Comparison of ENCODE assay signal across 8 cellular contexts in the genomic region with DNA sequence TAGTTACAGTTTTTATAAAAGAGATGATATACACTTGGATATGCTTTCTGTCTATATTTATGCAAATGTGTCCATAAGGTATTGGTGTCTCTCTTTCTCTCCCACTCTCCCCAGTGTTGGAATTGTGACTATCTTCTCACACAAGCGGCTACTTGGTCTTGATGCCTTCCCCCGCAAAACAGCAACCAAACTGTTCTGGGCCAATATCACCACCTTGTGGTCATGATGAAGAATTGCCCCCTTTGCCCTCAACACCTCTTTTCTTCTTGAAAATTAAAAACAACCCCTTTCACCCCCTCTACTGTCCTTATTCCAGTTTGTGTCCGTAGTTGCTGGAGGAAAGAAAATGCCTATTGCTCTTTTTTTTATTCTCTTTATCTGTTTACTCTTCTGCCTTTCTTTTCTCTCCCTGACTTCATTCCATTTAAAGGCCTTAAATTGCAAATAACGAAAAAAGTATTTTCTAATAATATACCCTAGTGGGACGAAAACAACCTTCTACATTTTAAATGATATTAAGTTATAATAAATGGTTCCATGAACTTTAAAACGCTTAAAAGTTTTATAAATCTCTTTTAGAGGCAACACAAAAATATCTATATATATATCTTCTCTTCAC.
DNase-seq lines count a peak whose midpoint lies in the region; ATAC-seq, FAIRE-seq and TF ChIP-seq lines count a peak whose summit lies in the region.

No MANE protein-coding gene starts in this region.

- 23% methylated on average over 6 of the region's 6 CpGs for WGBS in HepG2 (ENCODE audit: low lambda C conversion rate)

- H3K27ac ChIP-seq in HepG2 (ENCODE audit: extremely low read length, insufficient read depth, low read length) = no peak overlapping the region

- H3K36me3 ChIP-seq in HepG2 (replicated peaks in 1 of 2; ENCODE audit: control insufficient read depth in 1 of 2, insufficient read depth in 2 of 2, low read length in 2 of 2) = no peaks in the 10 kb centered on the region

- peak overlapping the region; percentile 76 for H3K27ac Mint-ChIP-seq in activated CD8-positive, alpha-beta T cell treated with anti-CD3 and anti-CD28 coated beads, Interleukin-2, amount 10 ng/mL, durations not matched to agents 7 days and 5 days

- DNase-seq in A172 (ENCODE audit: low spot score) (peak; percentile 23), ELR (ENCODE audit: low read depth) (peak; percentile 28), NCI-H146 (lab: John Stamatoyannopoulos, UW) (peak; percentile 21), HepG2 (ENCODE audit: low spot score) (peak; percentile 11), DMS153 (lab: John Stamatoyannopoulos, UW) (no peak)
- peak; percentile 76 for DNase-seq in activated CD8-positive, alpha-beta T cell treated with anti-CD3 and anti-CD28 coated beads, Interleukin-2, amount 10 ng/mL, durations not matched to agents 7 days and 5 days

- H3K4me2 ChIP-seq in HepG2 (ENCODE audit: low read depth, low read length) = no peak overlapping the region

- FAIRE-seq in HepG2 (lab: Jason Lieb, UNC) = no peak

- ATAC-seq in activated CD8-positive, alpha-beta T cell treated with anti-CD3 and anti-CD28 coated beads, Interleukin-2, amount 10 ng/mL, durations not matched to agents 7 days and 5 days = peak; percentile 45
- no peak for ATAC-seq in HepG2
- no peak for ATAC-seq in HG03457 (IDR thresholded peaks at IDR 0.05; ENCODE audit: unreplicated experiment)
- ATAC-seq in HG03139 (IDR thresholded peaks at IDR 0.05; ENCODE audit: unreplicated experiment) = no peak

- no peaks in the 10 kb centered on the region for H3K9me3 Mint-ChIP-seq in activated CD8-positive, alpha-beta T cell treated with anti-CD3 and anti-CD28 coated beads, Interleukin-2, amount 10 ng/mL, durations not matched to agents 7 days and 5 days (ENCODE audit: insufficient read depth)

- no TSS peak for BruUV-seq in HepG2 (replicated peaks; lab: Mats Ljungman, UMichigan)

- no peak overlapping the region for H2AFZ ChIP-seq in HepG2 (ENCODE audit: low read length)

- H3K4me3 ChIP-seq in HepG2 (replicated peaks in 1 of 3; ENCODE audit: insufficient read depth in 1 of 3, low read depth in 2 of 3, low read length in 3 of 3) = no peak overlapping the region

- H3K79me2 ChIP-seq in HepG2 (ENCODE audit: insufficient read depth, low read length) = no peaks in the 10 kb centered on the region

- no peaks in the 10 kb centered on the region for H4K20me1 ChIP-seq in HepG2 (ENCODE audit: insufficient read depth, low read length)

- H3K9ac ChIP-seq in HepG2 (ENCODE audit: insufficient read depth, low read depth, low read length) = no peak overlapping the region

- H3K4me1 Mint-ChIP-seq in activated CD8-positive, alpha-beta T cell treated with anti-CD3 and anti-CD28 coated beads, Interleukin-2, amount 10 ng/mL, durations not matched to agents 7 days and 5 days (ENCODE audit: low read depth) = peaks cover 96% of the 10 kb centered on the region

- no peaks in the 10 kb centered on the region for H3K4me1 ChIP-seq in HepG2 (ENCODE audit: insufficient read depth, low read length)

- POLR2A ChIA-PET in activated CD8-positive, alpha-beta T cell treated with anti-CD3 and anti-CD28 coated beads, Interleukin-2, amount 10 ng/mL, durations not matched to agents 7 days and 5 days (lab: Charles Lee) = interaction anchor here (0.7 to 5.2 kb wide), 7 partner anchors 10 to 216 kb away, joined by 3 to 38 read pairs (median 10); no protein-coding TSS in a partner anchor
- POLR2A ChIA-PET in HepG2 (lab: Yijun Ruan, JAX) = no interaction called here

- no peaks in the 10 kb centered on the region for H3K27me3 ChIP-seq in HepG2 (ENCODE audit: control insufficient read depth in 1 of 2, insufficient read depth in 2 of 2, low read length in 2 of 2)

- TF ChIP-seq EP300 in HepG2 (IDR thresholded peaks at IDR 0.05; ENCODE audit: low read depth in 2 of 2, low read length in 2 of 2) (no peak), HepG2 (CRISPR knock-in tag; IDR thresholded peaks at IDR 0.05; ENCODE audit: borderline replicate concordance) (no peak)

- H3K27me3 Mint-ChIP-seq in activated CD8-positive, alpha-beta T cell treated with anti-CD3 and anti-CD28 coated beads, Interleukin-2, amount 10 ng/mL, durations not matched to agents 7 days and 5 days (ENCODE audit: low read depth) = no peaks in the 10 kb centered on the region

- H3K9me3 ChIP-seq in HepG2 (ENCODE audit: low read length) = peaks cover 18% of the 10 kb centered on the region

- no peak for TF ChIP-seq RAD21 in HepG2 (CRISPR knock-in tag; IDR thresholded peaks at IDR 0.05)

- TF ChIP-seq CTCF in HepG2 (CRISPR knock-in tag; IDR thresholded peaks at IDR 0.05) = peak; percentile 54

- peak overlapping the region; percentile 6 for H3K4me3 Mint-ChIP-seq in activated CD8-positive, alpha-beta T cell treated with anti-CD3 and anti-CD28 coated beads, Interleukin-2, amount 10 ng/mL, durations not matched to agents 7 days and 5 days

- intact Hi-C loops in HepG2 (cut with micrococcal nuclease; ENCODE audit: unreplicated experiment) = loop anchor here (1.0 kb wide), 1 partner anchor 250 kb away; no protein-coding TSS in a partner anchor

- in situ Hi-C loops in HepG2 (cut with HindIII; ENCODE audit: extremely low pct_ligation_motif_present, low pct_unique_long_range_greater_than_20kb) = no loop called here

- CTCF ChIA-PET in activated CD8-positive, alpha-beta T cell treated with anti-CD3 and anti-CD28 coated beads, Interleukin-2, amount 10 ng/mL, durations not matched to agents 7 days and 5 days (lab: Charles Lee) = interaction anchor here (0.7 to 18.3 kb wide), 35 partner anchors 10 to 276 kb away, joined by 3 to 322 read pairs (median 5); a partner anchor contains a TSS
- CTCF ChIA-PET in HepG2 (lab: Yijun Ruan, JAX; ENCODE audit: low intra/inter-chr PET ratio, low total read pairs) = no interaction called here

- H3K36me3 Mint-ChIP-seq in activated CD8-positive, alpha-beta T cell treated with anti-CD3 and anti-CD28 coated beads, Interleukin-2, amount 10 ng/mL, durations not matched to agents 7 days and 5 days (ENCODE audit: low read depth) = peaks cover 94% of the 10 kb centered on the region

- no peak for TF ChIP-seq POLR2A in HepG2 (IDR thresholded peaks at IDR 0.05; ENCODE audit: insufficient read depth in 1 of 2, low read depth in 2 of 2, low read length in 2 of 2)

TF ChIP-seq in HepG2, 621 proteins besides CTCF, POLR2A, EP300 and RAD21:
- TF ChIP-seq STAG1 (CRISPR knock-in tag; IDR thresholded peaks at IDR 0.05) = peak; percentile 54
- TF ChIP-seq ZNF746 (CRISPR knock-in tag; IDR thresholded peaks at IDR 0.05) = no peak
TF ChIP-seq in HepG2: peak in this region for 1.
